ENCODE assay signal across 10 cellular contexts in genomic region chr17:78180083-78180482, GRCh38. TPM values are rescaled to one million over a fixed set of nuclear protein-coding genes. Genes with fewer than 3 reads are reported as not detected.
DNase-seq lines count a peak whose midpoint lies in the region; ATAC-seq and TF ChIP-seq lines count a peak whose summit lies in the region.
"Had no signal": no experiment of that assay in that cellular context is flagged by ENCODE, and none has a peak within 500 bp of the region (broad histone marks: within the 10 kb centered on the region; RNA-seq: fewer than 3 reads in every experiment).

No MANE protein-coding gene starts in this region.

- in situ Hi-C loops in GM13977 (cut with MboI; ENCODE audit: low pct_unique_long_range_greater_than_20kb, low sequenced_read_pairs, unreplicated experiment), result no loop called here

- no peak for TF ChIP-seq CTCF in CD8-positive, alpha-beta T cell (IDR thresholded peaks at IDR 0.05)
- TF ChIP-seq CTCF in esophagus muscularis mucosa (IDR thresholded peaks at IDR 0.05), result no peak
- TF ChIP-seq CTCF in sigmoid colon (IDR thresholded peaks at IDR 0.05), result no peak
- TF ChIP-seq CTCF in GM13977 (IDR thresholded peaks at IDR 0.05; ENCODE audit: extremely low read depth, insufficient read depth, missing control alignments), result no peak
- TF ChIP-seq CTCF in CD14-positive monocyte (IDR thresholded peaks at IDR 0.05), result no peak

- H3K4me3 Mint-ChIP-seq in CD8-positive, alpha-beta T cell, result peak overlapping the region; percentile 61
- H3K4me3 Mint-ChIP-seq in CD14-positive monocyte, result no peak overlapping the region

- H3K36me3 Mint-ChIP-seq in CD8-positive, alpha-beta T cell, result no peaks in the 10 kb centered on the region
- peaks cover 22 to 52% of the 10 kb centered on the region in 2 donors for H3K36me3 Mint-ChIP-seq in CD14-positive monocyte

- intact Hi-C loops in CD8-positive, alpha-beta T cell (cut with DNase I, micrococcal nuclease), result no loop called here
- intact Hi-C loops in esophagus muscularis mucosa (cut with DNase I) (no loop called here), sigmoid colon (cut with DNase I) (no loop called here), CD14-positive monocyte (cut with micrococcal nuclease) (no loop called here)

- POLR2A ChIA-PET in CD8-positive, alpha-beta T cell (lab: Charles Lee), result no interaction called here

- H3K4me3 ChIP-seq in CD8-positive, alpha-beta T cell (ENCODE audit: low read depth, low read length), result no peak overlapping the region
- H3K4me3 ChIP-seq in esophagus muscularis mucosa (peak overlapping the region; percentile 11 to 31 (median 16)), sigmoid colon (peak overlapping the region in 1 of 4 donors; percentile 13)

- TF ChIP-seq EP300 in esophagus muscularis mucosa (IDR thresholded peaks at IDR 0.05), result no peak
- TF ChIP-seq EP300 in sigmoid colon (IDR thresholded peaks at IDR 0.05), result no peak

- CTCF ChIA-PET in CD8-positive, alpha-beta T cell (lab: Charles Lee), result interaction anchor here (1.0 to 7.5 kb wide), 4 partner anchors 45 to 84 kb away, joined by 4 to 85 read pairs (median 31); no protein-coding TSS in a partner anchor

- DNase-seq in CD8-positive, alpha-beta T cell, result no peak
- peak; percentile 75 for DNase-seq in RPMI8226
- no peak for DNase-seq in esophagus muscularis mucosa (ENCODE audit: extremely low spot score)
- no peak for DNase-seq in sigmoid colon
- DNase-seq in NCI-H748 treated with DMSO at 0.1 percent for 48 hours (lab: John Stamatoyannopoulos, UW), result no peak
- no peak for DNase-seq in GM13977 (ENCODE audit: low spot score)
- no peak for DNase-seq in CD14-positive monocyte (ENCODE audit: low spot score)
- no peak for DNase-seq in globus pallidus (ENCODE audit: low spot score)
- DNase-seq: effector memory CD4-positive, alpha-beta T cell; nucleus accumbens had no signal

- peak; percentile 19 for ATAC-seq in CD8-positive, alpha-beta T cell

- no peaks in the 10 kb centered on the region for H3K27me3 ChIP-seq in CD8-positive, alpha-beta T cell (ENCODE audit: insufficient read depth, low read length)
- H3K27me3 ChIP-seq in esophagus muscularis mucosa (no peaks in the 10 kb centered on the region), sigmoid colon (no peaks in the 10 kb centered on the region)

- H3K9me3 Mint-ChIP-seq in CD8-positive, alpha-beta T cell, result no peaks in the 10 kb centered on the region
- H3K9me3 Mint-ChIP-seq in CD14-positive monocyte, result no peaks in the 10 kb centered on the region

- H3K9me3 ChIP-seq in CD8-positive, alpha-beta T cell (ENCODE audit: low read length), result no peaks in the 10 kb centered on the region
- no peaks in the 10 kb centered on the region for H3K9me3 ChIP-seq in esophagus muscularis mucosa
- H3K9me3 ChIP-seq in sigmoid colon, result no peaks in the 10 kb centered on the region

- peaks cover 15% of the 10 kb centered on the region for H3K4me1 Mint-ChIP-seq in CD8-positive, alpha-beta T cell (ENCODE audit: low read depth)
- H3K4me1 Mint-ChIP-seq in CD14-positive monocyte, result peaks cover 42% of the 10 kb centered on the region

- H3K27ac ChIP-seq in CD8-positive, alpha-beta T cell (ENCODE audit: low read depth, low read length), result no peak overlapping the region
- H3K27ac ChIP-seq in esophagus muscularis mucosa (replicated peaks in 1 of 4) (peak overlapping the region; percentile 83 to 98 (median 90)), sigmoid colon (peak overlapping the region; percentile 55 to 92 (median 60))

- WGBS in esophagus muscularis mucosa, result 34% methylated on average over 13 of the region's 14 CpGs
- WGBS in sigmoid colon, 2 donors, result 67 to 74% methylated on average over 14 of the region's 14 CpGs

- H3K4me1 ChIP-seq in CD8-positive, alpha-beta T cell (ENCODE audit: insufficient read depth, low read length), result peaks cover 13% of the 10 kb centered on the region
- H3K4me1 ChIP-seq in esophagus muscularis mucosa, result peaks cover 26 to 100% (median 95%) of the 10 kb centered on the region in 4 donors
- peaks cover 0 to 53% (median 34%) of the 10 kb centered on the region in 4 donors for H3K4me1 ChIP-seq in sigmoid colon

- no peak overlapping the region for H3K27ac Mint-ChIP-seq in CD8-positive, alpha-beta T cell
- peak overlapping the region in 1 of 7 donors; percentile 87 for H3K27ac Mint-ChIP-seq in CD14-positive monocyte

- H3K36me3 ChIP-seq in CD8-positive, alpha-beta T cell (ENCODE audit: insufficient read depth, low read length), result no peaks in the 10 kb centered on the region
- H3K36me3 ChIP-seq in esophagus muscularis mucosa (no peaks in the 10 kb centered on the region), sigmoid colon (no peaks in the 10 kb centered on the region)

- TF ChIP-seq POLR2A in esophagus muscularis mucosa (IDR thresholded peaks at IDR 0.05; ENCODE audit: low read depth) (no peak), sigmoid colon (IDR thresholded peaks at IDR 0.05) (no peak)

- no peaks in the 10 kb centered on the region for H3K27me3 Mint-ChIP-seq in CD8-positive, alpha-beta T cell (ENCODE audit: low read depth)
- peaks cover 0 to 2% (median 0%) of the 10 kb centered on the region in 3 donors for H3K27me3 Mint-ChIP-seq in CD14-positive monocyte (ENCODE audit: low read depth in 3 of 3)

RNA-seq across cellular contexts. Expression of gene TK1, which starts 6.8 kb away (rescaled TPM):
- total RNA-seq in CD8-positive, alpha-beta T cell, result 1 to 10 TPM in 1 of 2 experiments, under 1 TPM in 1; 0.76 to 1.1 TPM
- total RNA-seq in esophagus muscularis mucosa (10 to 100 TPM in 2 of 4 donors, 1 to 10 TPM in 2; 7.9 to 22.1 (median 14.5) TPM), sigmoid colon (1 to 10 TPM in 3 of 4 donors, under 1 TPM in 1; 0.83 to 6.9 (median 3.8) TPM)
- polyA plus RNA-seq in sigmoid colon (10 to 100 TPM; 10.2 to 74.6 (median 44.2) TPM), CD14-positive monocyte (1 to 10 TPM; 1.4 to 2.0 TPM)

RNA-seq across cellular contexts. Expression of gene AFMID, which starts 7.1 kb away (rescaled TPM):
- total RNA-seq in CD8-positive, alpha-beta T cell, result under 1 TPM; 0.65 to 0.92 TPM
- total RNA-seq in esophagus muscularis mucosa (10 to 100 TPM; 15.7 to 44.3 (median 25.4) TPM), sigmoid colon (10 to 100 TPM in 1 of 4 donors, 1 to 10 TPM in 3; 6.1 to 11.4 (median 7.6) TPM)
- polyA plus RNA-seq in sigmoid colon (10 to 100 TPM; 21.0 to 32.9 (median 28.2) TPM), CD14-positive monocyte (10 to 100 TPM in 1 of 2 donors, 1 to 10 TPM in 1; 7.1 to 14.2 TPM)

RNA-seq across cellular contexts. Expression of gene SYNGR2, which starts 11.7 kb away (rescaled TPM):
- 10 to 100 TPM; 36.4 to 36.7 TPM for total RNA-seq in CD8-positive, alpha-beta T cell
- 100 to 1,000 TPM in 2 of 4 donors, 10 to 100 TPM in 2; 63.1 to 164 (median 124) TPM for total RNA-seq in esophagus muscularis mucosa
- total RNA-seq in sigmoid colon, result 10 to 100 TPM; 14.7 to 23.5 (median 18.6) TPM
- 100 to 1,000 TPM in 1 of 3 donors, 10 to 100 TPM in 2; 37.2 to 280 (median 45.8) TPM for polyA plus RNA-seq in sigmoid colon
- polyA plus RNA-seq in CD14-positive monocyte, result 100 to 1,000 TPM; 350 to 402 TPM

RNA-seq across cellular contexts. Expression of gene C17orf99, which starts 33.9 kb away (rescaled TPM):
- not detected for total RNA-seq in CD8-positive, alpha-beta T cell
- total RNA-seq in esophagus muscularis mucosa, result not detected
- total RNA-seq in sigmoid colon, result not detected
- under 1 TPM in 1 of 3 donors, not detected in 2; 0.73 TPM for polyA plus RNA-seq in sigmoid colon
- polyA plus RNA-seq in CD14-positive monocyte, result not detected

RNA-seq across cellular contexts. Expression of gene BIRC5, which starts 34.0 kb away (rescaled TPM):
- under 1 TPM; 0.17 to 0.41 TPM for total RNA-seq in CD8-positive, alpha-beta T cell
- 1 to 10 TPM in 1 of 4 donors, under 1 TPM in 2, not detected in 1; under 0.01 to 2.0 (median 0.13) TPM for total RNA-seq in esophagus muscularis mucosa
- total RNA-seq in sigmoid colon, result 1 to 10 TPM in 1 of 4 donors, under 1 TPM in 3; 0.16 to 3.1 (median 0.32) TPM
- 10 to 100 TPM in 2 of 3 donors, 1 to 10 TPM in 1; 3.6 to 33.5 (median 10.6) TPM for polyA plus RNA-seq in sigmoid colon
- not detected for polyA plus RNA-seq in CD14-positive monocyte
